In genomic region chr9:109319631-109320233, GRCh38 we compare ENCODE assay signal across 8 cellular contexts. TPM values are rescaled to one million over a fixed set of nuclear protein-coding genes. Genes with fewer than 3 reads are reported as not detected.
DNase-seq lines count a peak whose midpoint lies in the region; ATAC-seq and TF ChIP-seq lines count a peak whose summit lies in the region.

No MANE protein-coding gene starts in this region.

- no peaks in the 10 kb centered on the region for H3K36me3 Mint-ChIP-seq in chondrocyte (ENCODE audit: low read depth)

- peaks cover 22% of the 10 kb centered on the region for H3K27me3 ChIP-seq in muscle layer of duodenum (ENCODE audit: low read depth, low read length)

- H3K4me1 Mint-ChIP-seq in chondrocyte (ENCODE audit: low read depth): peaks cover 21% of the 10 kb centered on the region

- no peak for ATAC-seq in HG02938 (IDR thresholded peaks at IDR 0.05; ENCODE audit: unreplicated experiment)

- no peak overlapping the region for H3K27ac ChIP-seq in muscle layer of duodenum (ENCODE audit: low read length)

- TF ChIP-seq CTCF in LNCaP clone FGC (IDR thresholded peaks at IDR 0.05; ENCODE audit: control insufficient read depth, extremely low read depth, insufficient read depth): no peak
- TF ChIP-seq CTCF in chondrocyte (IDR thresholded peaks at IDR 0.05): peak; percentile 40

- DNase-seq in stimulated activated CD4-positive, alpha-beta T cell treated with anti-CD3 and anti-CD28 coated beads, Interleukin-15, amount 100 ng/mL, for 24 hours: peak; percentile 16
- DNase-seq in stimulated activated CD4-positive, alpha-beta T cell treated with anti-CD3 and anti-CD28 coated beads, Interleukin-12 subunit alpha, Interleukin-12 subunit beta, amount 100 ng/mL, for 4 hours: no peak
- no peak for DNase-seq in LNCaP clone FGC (ENCODE audit: low read depth)
- DNase-seq in chondrocyte (ENCODE audit: low spot score): no peak
- DNase-seq in NCI-H510A (lab: John Stamatoyannopoulos, UW): no peak
- DNase-seq in islet precursor cell: no peak

- H3K36me3 ChIP-seq in muscle layer of duodenum (ENCODE audit: control insufficient read depth in 1 of 2, insufficient read depth in 2 of 2, low read length in 2 of 2): no peaks in the 10 kb centered on the region

- H3K4me3 ChIP-seq in LNCaP clone FGC (ENCODE audit: low read depth, low read length): peak overlapping the region; percentile 78
- H3K4me3 ChIP-seq in muscle layer of duodenum (ENCODE audit: low read depth in 1 of 2, low read length in 2 of 2): peak overlapping the region; percentile 36 to 46

- peaks cover 0 to 14% of the 10 kb centered on the region in 2 donors for H3K4me1 ChIP-seq in muscle layer of duodenum (ENCODE audit: control insufficient read depth in 1 of 2, insufficient read depth in 2 of 2, low read length in 2 of 2)

- H3K27me3 Mint-ChIP-seq in chondrocyte (ENCODE audit: low read depth): no peaks in the 10 kb centered on the region

- peak overlapping the region; percentile 69 for H3K4me3 Mint-ChIP-seq in chondrocyte (ENCODE audit: unreplicated experiment)

- H3K9me3 Mint-ChIP-seq in chondrocyte (ENCODE audit: low read depth): no peaks in the 10 kb centered on the region

- H3K27ac Mint-ChIP-seq in chondrocyte (ENCODE audit: unreplicated experiment): peak overlapping the region; percentile 27

- H3K9me3 ChIP-seq in muscle layer of duodenum (ENCODE audit: control insufficient read depth in 1 of 2, low read length in 2 of 2): no peaks in the 10 kb centered on the region

RNA-seq across cellular contexts. Expression of gene EPB41L4B, which starts 1.1 kb away (rescaled TPM):
- total RNA-seq in chondrocyte: 3.7 to 5.4 TPM (median 4.1 TPM) in 3 replicates
